In the genomic region with DNA sequence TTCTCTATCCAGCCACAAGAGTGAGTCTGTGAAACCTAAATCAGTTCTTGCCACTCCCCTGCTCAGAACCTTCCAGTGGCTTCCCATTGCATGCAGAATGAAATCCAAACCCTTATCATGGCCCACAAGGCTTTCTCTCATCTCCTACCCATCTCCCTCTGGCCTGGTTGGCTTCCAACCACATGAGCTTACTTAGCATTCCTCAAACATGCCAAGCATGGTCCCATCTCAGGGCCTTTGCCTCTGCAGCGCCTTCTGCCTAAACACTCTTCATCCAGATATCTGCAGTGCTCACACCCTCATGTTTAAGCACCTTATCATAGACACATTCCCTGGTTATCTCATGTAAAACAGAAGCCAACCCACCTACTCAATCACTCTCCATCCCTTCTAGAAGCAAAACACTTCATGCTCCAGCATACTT, we compare ENCODE assay signal across 21 cellular contexts. TPM values are rescaled to one million over a fixed set of nuclear protein-coding genes. Genes with fewer than 3 reads are reported as not detected.
DNase-seq lines count a peak whose midpoint lies in the region; ATAC-seq, FAIRE-seq and TF ChIP-seq lines count a peak whose summit lies in the region.
"Had no signal": no experiment of that assay in that cellular context is flagged by ENCODE, and none has a peak within 500 bp of the region (broad histone marks: within the 10 kb centered on the region; RNA-seq: fewer than 3 reads in every experiment).

No MANE protein-coding gene starts in this region.

- no peak overlapping the region for H3K4me2 ChIP-seq in mesendoderm (ENCODE audit: low read length)
- H3K4me2 ChIP-seq: PC-9 had no signal

- no peak overlapping the region for H4K5ac ChIP-seq in mesendoderm (ENCODE audit: low read length)

- H2AK5ac ChIP-seq in mesendoderm (ENCODE audit: low read length): no peak overlapping the region

- no peak overlapping the region for H3K23ac ChIP-seq in mesendoderm (ENCODE audit: low read length)

- intact Hi-C loops in Right ventricle myocardium superior (cut with DNase I): no loop called here

- H3K36me3 Mint-ChIP-seq in stimulated activated effector memory CD8-positive, alpha-beta T cell treated with anti-CD3 and anti-CD28 coated beads, Interleukin-12 subunit alpha, Interleukin-12 subunit beta, amount 100 ng/mL, for 72 hours: no peaks in the 10 kb centered on the region

- no peak overlapping the region for H3K4me3 Mint-ChIP-seq in stimulated activated effector memory CD8-positive, alpha-beta T cell treated with anti-CD3 and anti-CD28 coated beads, Interleukin-12 subunit alpha, Interleukin-12 subunit beta, amount 100 ng/mL, for 72 hours

- H3K56ac ChIP-seq in mesendoderm (ENCODE audit: low read length): no peak overlapping the region

- in situ Hi-C loops in brain microvascular endothelial cell (cut with HindIII; ENCODE audit: low pct_ligation_motif_present, low sequenced_read_pairs): no loop called here

- H3K9me3 Mint-ChIP-seq in stimulated activated effector memory CD8-positive, alpha-beta T cell treated with anti-CD3 and anti-CD28 coated beads, Interleukin-12 subunit alpha, Interleukin-12 subunit beta, amount 100 ng/mL, for 72 hours: no peaks in the 10 kb centered on the region

- no peak overlapping the region for H3K18ac ChIP-seq in mesendoderm (ENCODE audit: low read length)

- no peak overlapping the region for H3K4me3 ChIP-seq in right atrium auricular region
- no peak overlapping the region for H3K4me3 ChIP-seq in bronchial epithelial cell (ENCODE audit: low read depth, low read length)
- H3K4me3 ChIP-seq in mesendoderm (ENCODE audit: low read length): no peak overlapping the region
- no peak overlapping the region for H3K4me3 ChIP-seq in brain microvascular endothelial cell (ENCODE audit: low read depth, low read length)
- H3K4me3 ChIP-seq: GM12878, PC-9 had no signal

- no peak overlapping the region for H2BK15ac ChIP-seq in mesendoderm (replicated peaks; ENCODE audit: low read depth)

- no peak overlapping the region for H3K4ac ChIP-seq in mesendoderm (ENCODE audit: low read depth, low read length)

- no peaks in the 10 kb centered on the region for H3K79me2 ChIP-seq in mesendoderm (ENCODE audit: control insufficient read depth, insufficient read depth, low read length)

- no peaks in the 10 kb centered on the region for H3K9me3 ChIP-seq in right atrium auricular region

- H3K4me1 ChIP-seq in right atrium auricular region (peaks cover 0 to 10% of the 10 kb centered on the region in 2 donors), mesendoderm (ENCODE audit: control insufficient read depth, low read depth, low read length) (no peaks in the 10 kb centered on the region)

- H3K27ac ChIP-seq in right atrium auricular region (peak overlapping the region in 1 of 2 donors; percentile 58), mesendoderm (ENCODE audit: low read depth, low read length) (no peak overlapping the region), brain microvascular endothelial cell (no peak overlapping the region)
- H3K27ac ChIP-seq: PC-9 had no signal

- peaks cover 48% of the 10 kb centered on the region for H3K36me3 ChIP-seq in right atrium auricular region
- H3K36me3 ChIP-seq in bronchial epithelial cell (ENCODE audit: control insufficient read depth, insufficient read depth, low read length): peaks cover 5% of the 10 kb centered on the region
- H3K36me3 ChIP-seq in mesendoderm (ENCODE audit: control insufficient read depth, insufficient read depth, low read length): no peaks in the 10 kb centered on the region
- peaks cover 17% of the 10 kb centered on the region for H3K36me3 ChIP-seq in brain microvascular endothelial cell (replicated peaks)

- WGBS in mesendoderm (ENCODE audit: extremely low coverage, insufficient coverage, low lambda C conversion rate): no CpG with 5 or more reads among the region's 1 CpG

- TF ChIP-seq CTCF in right atrium auricular region (IDR thresholded peaks at IDR 0.05): no peak
- TF ChIP-seq CTCF in bronchial epithelial cell (IDR thresholded peaks at IDR 0.05; ENCODE audit: insufficient read depth, low read length, severe bottlenecking): no peak
- no peak for TF ChIP-seq CTCF in brain microvascular endothelial cell (IDR thresholded peaks at IDR 0.05; ENCODE audit: low read depth, low read length, missing control alignments)

- peaks cover 25% of the 10 kb centered on the region for H3K4me1 Mint-ChIP-seq in stimulated activated effector memory CD8-positive, alpha-beta T cell treated with anti-CD3 and anti-CD28 coated beads, Interleukin-12 subunit alpha, Interleukin-12 subunit beta, amount 100 ng/mL, for 72 hours

- H3K27me3 ChIP-seq in right atrium auricular region (no peaks in the 10 kb centered on the region), bronchial epithelial cell (ENCODE audit: control insufficient read depth, insufficient read depth, low read length) (no peaks in the 10 kb centered on the region), mesendoderm (ENCODE audit: insufficient read depth, low read length, poor library complexity) (no peaks in the 10 kb centered on the region), brain microvascular endothelial cell (replicated peaks) (no peaks in the 10 kb centered on the region)

- no peak for DNase-seq in Right ventricle myocardium superior
- no peak for DNase-seq in right atrium auricular region (ENCODE audit: low spot score)
- no peak for DNase-seq in bronchial epithelial cell (ENCODE audit: low read depth)
- DNase-seq in mesendoderm: peak; percentile 73
- DNase-seq in stimulated activated effector memory CD8-positive, alpha-beta T cell treated with anti-CD3 and anti-CD28 coated beads, Interleukin-12 subunit alpha, Interleukin-12 subunit beta, amount 100 ng/mL, for 72 hours (ENCODE audit: low spot score in 2 of 2): no peak
- no peak for DNase-seq in NCI-H2029 treated with DMSO at 0.1 percent for 48 hours (lab: John Stamatoyannopoulos, UW)
- no peak for DNase-seq in SHP77 (lab: John Stamatoyannopoulos, UW)
- DNase-seq in brain microvascular endothelial cell: no peak
- DNase-seq: 8988T, GDM1, HCEC 1CT, KBM-7, NCI-H1417 treated with DMSO at 0.1 percent for 48 hours, NCI-H2029, NCI-H2171 treated with DMSO at 0.1 percent for 48 hours, NCI-H748 treated with DMSO at 0.1 percent for 48 hours, PC-9 had no signal

- peak; percentile 28 for ATAC-seq in Right ventricle myocardium superior (ENCODE audit: poor library complexity)
- ATAC-seq in stimulated activated effector memory CD8-positive, alpha-beta T cell treated with anti-CD3 and anti-CD28 coated beads, Interleukin-12 subunit alpha, Interleukin-12 subunit beta, amount 100 ng/mL, for 72 hours: no peak
- ATAC-seq: GM12878 had no signal

- H2BK5ac ChIP-seq in mesendoderm (ENCODE audit: low read length): no peak overlapping the region

- H4K8ac ChIP-seq in mesendoderm (ENCODE audit: low read depth, low read length): no peak overlapping the region

- H3K79me1 ChIP-seq in mesendoderm (ENCODE audit: low read length): no peaks in the 10 kb centered on the region

- H2BK120ac ChIP-seq in mesendoderm (ENCODE audit: low read depth, low read length): no peak overlapping the region

- peak; percentile 23 for FAIRE-seq in bronchial epithelial cell (lab: Jason Lieb, UNC)
- FAIRE-seq: GM12878, GM18507 had no signal

- no peak overlapping the region for H3K9ac ChIP-seq in mesendoderm (ENCODE audit: low read length)

- peak overlapping the region; percentile 24 for H3K27ac Mint-ChIP-seq in stimulated activated effector memory CD8-positive, alpha-beta T cell treated with anti-CD3 and anti-CD28 coated beads, Interleukin-12 subunit alpha, Interleukin-12 subunit beta, amount 100 ng/mL, for 72 hours

RNA-seq across cellular contexts. Expression of a gene that starts 15.5 kb away (rescaled TPM):
- total RNA-seq in Right ventricle myocardium superior (19.5 TPM), right atrium auricular region (10 to 100 TPM; 20.7 to 24.5 TPM), bronchial epithelial cell (8.7 and 12.8 TPM in 2 replicates)
- polyA plus RNA-seq in mesendoderm (2013, experiment 1 of 2): 1.8 TPM
- polyA plus RNA-seq in mesendoderm (2013, experiment 2 of 2): 1.6 TPM

RNA-seq across cellular contexts. Expression of a gene that starts 18.0 kb away (rescaled TPM):
- total RNA-seq in Right ventricle myocardium superior (10.4 TPM), right atrium auricular region (10 to 100 TPM; 11.5 to 22.5 TPM), bronchial epithelial cell (17.7 and 22.6 TPM in 2 replicates)
- 23.2 TPM for polyA plus RNA-seq in mesendoderm (2013, experiment 1 of 2)
- polyA plus RNA-seq in mesendoderm (2013, experiment 2 of 2): 22.3 TPM

RNA-seq across cellular contexts. Expression of a gene that starts 31.9 kb away (rescaled TPM):
- total RNA-seq in Right ventricle myocardium superior (1.3 TPM), right atrium auricular region (1 to 10 TPM in 1 of 2 donors, not detected in 1; 1.6 TPM), bronchial epithelial cell (0.26 and 0.38 TPM in 2 replicates)
- polyA plus RNA-seq in mesendoderm (2013, experiment 1 of 2): 0.53 TPM
- polyA plus RNA-seq in mesendoderm (2013, experiment 2 of 2): 0.46 TPM

RNA-seq across cellular contexts. Expression of a gene that starts 44.9 kb away (rescaled TPM):
- 0.46 TPM for total RNA-seq in Right ventricle myocardium superior
- not detected for total RNA-seq in right atrium auricular region
- total RNA-seq in bronchial epithelial cell: not detected in 2 replicates
- not detected for polyA plus RNA-seq in mesendoderm (2013, experiment 1 of 2)
- polyA plus RNA-seq in mesendoderm (2013, experiment 2 of 2): not detected
- total RNA-seq: NCI-H460, PC-9 had no signal
- polyA plus RNA-seq: BJ had no signal
